In genomic region chr19:4402171-4403004, GRCh38 we compare ENCODE assay signal across 1 cellular context.
TF ChIP-seq lines count a peak whose summit lies in the region.

Gene CHAF1A (plus strand): TSS chr19:4402640. CDS start chr19:4402763, 123 bp downstream.

TF ChIP-seq in GM23338, 12 proteins besides CTCF, POLR2A, EP300 and RAD21 (continued from another document):
- TF ChIP-seq CREB1 (CRISPR knock-in tag; IDR thresholded peaks at IDR 0.05; ENCODE audit: low read depth) (peak; percentile 93), POLR2AphosphoS5 (IDR thresholded peaks at IDR 0.05; ENCODE audit: low read depth) (peak; percentile 60)
